In genomic region chr9:122173670-122174069, GRCh38 we compare ENCODE assay signal across 8 cellular contexts. TPM values are rescaled to one million over a fixed set of nuclear protein-coding genes. Genes with fewer than 3 reads are reported as not detected.
"Had no signal": no experiment of that assay in that cellular context is flagged by ENCODE, and none has a peak within 500 bp of the region (broad histone marks: within the 10 kb centered on the region; RNA-seq: fewer than 3 reads in every experiment).

No MANE protein-coding gene starts in this region.

- FAIRE-seq: HepG2, HTR-8/SVneo had no signal

- H3K27ac ChIP-seq: HL-60 had no signal

- ATAC-seq: HepG2 had no signal

- H3K27ac Mint-ChIP-seq: IgD-negative memory B cell had no signal

- H3K4me3 Mint-ChIP-seq: IgD-negative memory B cell had no signal

- DNase-seq: IMR-90, KBM-7 had no signal

RNA-seq across cellular contexts. Expression of gene MORN5, which starts 14.0 kb away (rescaled TPM):
- total RNA-seq: HepG2, HT-29, HT1080, IMR-90 had no signal
- polyA plus RNA-seq: HepG2, IgD-negative memory B cell, IMR-90 had no signal

RNA-seq across cellular contexts. Expression of gene LHX6, which starts 55.1 kb away (rescaled TPM):
- total RNA-seq: HT-29 had no signal
- polyA plus RNA-seq: IgD-negative memory B cell had no signal
